In genomic region chr11:78798567-78799170, GRCh38 we compare ENCODE assay signal across 7 cellular contexts.
A peak's percentile ranks its signal among the peaks of the same experiment; 100 is the strongest.
DNase-seq lines count a peak whose midpoint lies in the region; ATAC-seq and TF ChIP-seq lines count a peak whose summit lies in the region.

No MANE protein-coding gene starts in this region.

- no peaks in the 10 kb centered on the region for H3K36me3 Mint-ChIP-seq in stimulated activated naive B cell treated with anti-CD40 and anti-IgM and Interleukin-4, amounts not matched to agents 10 μg/mL and 1 μg/mL and 100 μg/mL, for 72 hours

- TF ChIP-seq CTCF in GM12864 (IDR thresholded peaks at IDR 0.05; ENCODE audit: low read depth, low read length, missing control alignments) (peak; percentile 98), RWPE1 (conservative IDR thresholded peaks at IDR 0.05; ENCODE audit: low read depth) (no peak; the same call in 1 of the 2 replicates), left lung (IDR thresholded peaks at IDR 0.05) (peak; percentile 73 to 87)

- no peak overlapping the region for H3K27ac Mint-ChIP-seq in stimulated activated naive B cell treated with anti-CD40 and anti-IgM and Interleukin-4, amounts not matched to agents 10 μg/mL and 1 μg/mL and 100 μg/mL, for 72 hours

- no peak overlapping the region for H3K4me3 ChIP-seq in GM12864 (ENCODE audit: low read depth, low read length)
- H3K4me3 ChIP-seq in left lung: no peak overlapping the region

- no peak for TF ChIP-seq EP300 in Ishikawa (IDR thresholded peaks at IDR 0.05; ENCODE audit: borderline replicate concordance)

- no peaks in the 10 kb centered on the region for H3K36me3 ChIP-seq in left lung

- no peak overlapping the region for H3K4me3 Mint-ChIP-seq in stimulated activated naive B cell treated with anti-CD40 and anti-IgM and Interleukin-4, amounts not matched to agents 10 μg/mL and 1 μg/mL and 100 μg/mL, for 72 hours

- ATAC-seq in GM21529 (IDR thresholded peaks at IDR 0.05; ENCODE audit: unreplicated experiment) (peak; percentile 86), left lung (peak; percentile 48)
- ATAC-seq in stimulated activated naive B cell treated with anti-CD40 and anti-IgM and Interleukin-4, amounts not matched to agents 10 μg/mL and 1 μg/mL and 100 μg/mL, for 72 hours (replicated peaks): peak; percentile 86 to 92

- no peaks in the 10 kb centered on the region for H3K9me3 ChIP-seq in left lung

- no peaks in the 10 kb centered on the region for H3K27me3 ChIP-seq in left lung

- H3K4me1 Mint-ChIP-seq in stimulated activated naive B cell treated with anti-CD40 and anti-IgM and Interleukin-4, amounts not matched to agents 10 μg/mL and 1 μg/mL and 100 μg/mL, for 72 hours: no peaks in the 10 kb centered on the region

- intact Hi-C loops in left lung (cut with DNase I): no loop called here

- H3K4me1 ChIP-seq in left lung: peaks cover 21 to 41% of the 10 kb centered on the region in 2 donors

- no peaks in the 10 kb centered on the region for H3K9me3 Mint-ChIP-seq in stimulated activated naive B cell treated with anti-CD40 and anti-IgM and Interleukin-4, amounts not matched to agents 10 μg/mL and 1 μg/mL and 100 μg/mL, for 72 hours

- CTCF ChIA-PET in RWPE1 (lab: Yijun Ruan, JAX): interaction anchor here (0.6 to 1.9 kb wide), 9 partner anchors 9 to 1659 kb away, joined by 3 to 10 read pairs (median 3); no protein-coding TSS in a partner anchor

- H3K27me3 Mint-ChIP-seq in stimulated activated naive B cell treated with anti-CD40 and anti-IgM and Interleukin-4, amounts not matched to agents 10 μg/mL and 1 μg/mL and 100 μg/mL, for 72 hours: peaks cover 0 to 7% of the 10 kb centered on the region in 2 donors

- POLR2A ChIA-PET in RWPE1 (lab: Yijun Ruan, JAX; ENCODE audit: low non-redundant PET): no interaction called here

- H3K27ac ChIP-seq in RWPE1: no peak overlapping the region
- H3K27ac ChIP-seq in caudate nucleus (ENCODE audit: low read depth, low read length): peak overlapping the region; percentile 6
- H3K27ac ChIP-seq in left lung: peak overlapping the region in 1 of 2 donors; percentile 2

- DNase-seq in GM12864 (ENCODE audit: low read depth): peak; percentile 10
- DNase-seq in RWPE1 (ENCODE audit: low spot score): peak; percentile 24
- peak in 34 of 61 donors; percentile 5 to 56 (median 32) for DNase-seq in caudate nucleus (lab: John Stamatoyannopoulos, UW)
- DNase-seq in left lung: peak; percentile 58 to 79
- DNase-seq in stimulated activated naive B cell treated with anti-CD40 and anti-IgM and Interleukin-4, amounts not matched to agents 10 μg/mL and 1 μg/mL and 100 μg/mL, for 72 hours: peak; percentile 7

- TF ChIP-seq RAD21 in Ishikawa (IDR thresholded peaks at IDR 0.05; ENCODE audit: low read depth): peak; percentile 54; the same call in 1 of the 2 replicates

TF ChIP-seq in Ishikawa, 13 proteins besides CTCF, POLR2A, EP300 and RAD21:
- TF ChIP-seq TCF12 (IDR thresholded peaks at IDR 0.05; ENCODE audit: low read depth): no peak
- TF ChIP-seq FOXM1 (IDR thresholded peaks at IDR 0.05; ENCODE audit: borderline replicate concordance, low read depth): no peak
- TF ChIP-seq YY1 (IDR thresholded peaks at IDR 0.05; ENCODE audit: low read depth): no peak
- no peak for TF ChIP-seq USF1 (IDR thresholded peaks at IDR 0.05)
- no peak for TF ChIP-seq CEBPB (IDR thresholded peaks at IDR 0.05)
- no peak for TF ChIP-seq CREB1 (IDR thresholded peaks at IDR 0.05; ENCODE audit: low read depth)
- TF ChIP-seq REST (IDR thresholded peaks at IDR 0.05; ENCODE audit: low read depth): no peak
- no peak for TF ChIP-seq TAF1 (IDR thresholded peaks at IDR 0.05; ENCODE audit: low read depth)
- no peak for TF ChIP-seq MAX (IDR thresholded peaks at IDR 0.05)
- no peak for TF ChIP-seq EGR1 (IDR thresholded peaks at IDR 0.05)
- TF ChIP-seq NFIC (IDR thresholded peaks at IDR 0.05): no peak
- no peak for TF ChIP-seq TEAD4 (IDR thresholded peaks at IDR 0.05)
- TF ChIP-seq ZBTB7A (IDR thresholded peaks at IDR 0.05; ENCODE audit: low read depth): no peak

Comparison
In these comparisons a context has a peak if more than half of its experiments do, and no peak if none do; other contexts are left out.
1. DNase-seq: peak in every context shown above with its lines; median percentile 68 in left lung; 32 in caudate nucleus; 24 in RWPE1; 10 in GM12864; 7 in stimulated activated naive B cell treated with anti-CD40 and anti-IgM and Interleukin-4, amounts not matched to agents 10 μg/mL and 1 μg/mL and 100 μg/mL, for 72 hours.